Comparison of ENCODE assay signal across 25 cellular contexts in the genomic region with DNA sequence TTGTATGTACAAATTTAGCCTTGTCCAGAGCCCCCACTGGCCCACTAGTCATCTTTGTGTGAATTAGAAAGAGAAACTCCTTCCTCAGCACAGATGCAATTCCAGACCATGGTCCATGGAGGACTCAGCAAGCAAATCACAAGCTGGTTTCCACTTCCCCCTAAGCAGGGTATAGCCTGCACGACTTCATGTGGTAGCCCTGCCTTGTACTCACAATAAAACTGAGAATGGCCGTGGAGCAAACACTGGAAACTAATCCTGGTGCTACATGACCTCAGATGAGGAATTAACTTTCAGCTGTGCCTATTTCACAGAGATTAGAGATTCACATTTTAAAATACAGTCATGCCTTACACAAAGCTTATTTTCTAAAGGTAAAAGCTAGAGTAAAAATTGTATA. TPM values are rescaled to one million over a fixed set of nuclear protein-coding genes. Genes with fewer than 3 reads are reported as not detected.
"Had no signal": no experiment of that assay in that cellular context is flagged by ENCODE, and none has a peak within 500 bp of the region (broad histone marks: within the 10 kb centered on the region; RNA-seq: fewer than 3 reads in every experiment).

No MANE protein-coding gene starts in this region.

- H3K27ac ChIP-seq: colonic mucosa, coronary artery, epithelial cell of prostate, esophagus muscularis mucosa, esophagus squamous epithelium, foreskin keratinocyte, gastrocnemius medialis, gastroesophageal sphincter, heart left ventricle, heart right ventricle had no signal

- H3K36me3 ChIP-seq: colonic mucosa, esophagus muscularis mucosa, esophagus squamous epithelium, gastrocnemius medialis, gastroesophageal sphincter, heart left ventricle, heart right ventricle had no signal

- DNase-seq: colonic mucosa; cortex of kidney; dermis blood vessel endothelial cell; dorsolateral prefrontal cortex; effector CD4-positive, alpha-beta T cell; effector CD8-positive, alpha-beta T cell; effector memory CD4-positive, alpha-beta T cell; effector memory CD8-positive, alpha-beta T cell; endodermal cell; erythroblast; esophagus squamous epithelium; foreskin fibroblast; foreskin keratinocyte; foreskin melanocyte; gastrocnemius medialis; glutamatergic neuron; head of caudate nucleus; heart left ventricle; heart right ventricle had no signal

- H3K9me3 ChIP-seq: colonic mucosa, esophagus muscularis mucosa, esophagus squamous epithelium, gastrocnemius medialis, gastroesophageal sphincter, heart left ventricle, heart right ventricle had no signal

- H3K27me3 ChIP-seq: colonic mucosa, dorsolateral prefrontal cortex, esophagus muscularis mucosa, esophagus squamous epithelium, gastrocnemius medialis, gastroesophageal sphincter had no signal

- H3K4me1 ChIP-seq: colonic mucosa, esophagus muscularis mucosa, esophagus squamous epithelium, foreskin keratinocyte, gastrocnemius medialis, gastroesophageal sphincter, heart left ventricle, heart right ventricle had no signal

- H3K4me3 ChIP-seq: colonic mucosa, coronary artery, dorsolateral prefrontal cortex, esophagus muscularis mucosa, esophagus squamous epithelium, gastrocnemius medialis, gastroesophageal sphincter, heart left ventricle, heart right ventricle had no signal

RNA-seq across cellular contexts. Expression of a gene that starts 32.5 kb away (rescaled TPM):
- total RNA-seq: dermis microvascular lymphatic vessel endothelial cell, endothelial cell of umbilical vein, foreskin keratinocyte had no signal
